1 cellular context compared by ENCODE assay signal in the genomic region with DNA sequence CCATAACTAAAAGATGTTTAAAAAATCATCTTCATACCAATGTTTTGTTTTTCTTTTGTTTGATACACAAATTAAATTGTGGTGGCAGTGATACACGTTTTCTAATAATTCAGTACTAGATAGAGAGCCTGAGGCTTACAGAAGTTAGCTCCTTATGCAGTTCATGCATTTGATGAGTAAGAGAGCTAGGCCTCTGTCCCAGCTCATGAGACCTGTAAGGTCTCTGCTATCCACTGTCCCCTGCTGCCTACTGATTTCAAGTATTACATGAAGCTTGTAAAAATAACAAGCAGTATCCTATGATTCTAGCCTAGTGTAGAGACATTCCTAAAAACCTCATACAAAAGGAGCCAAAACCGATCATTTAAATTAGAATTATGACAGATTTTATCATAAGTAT.
TF ChIP-seq lines count a peak whose summit lies in the region.

No MANE protein-coding gene starts in this region.

TF ChIP-seq in K562, 482 proteins besides CTCF, POLR2A, EP300 and RAD21:
- TF ChIP-seq, protein P1, sequence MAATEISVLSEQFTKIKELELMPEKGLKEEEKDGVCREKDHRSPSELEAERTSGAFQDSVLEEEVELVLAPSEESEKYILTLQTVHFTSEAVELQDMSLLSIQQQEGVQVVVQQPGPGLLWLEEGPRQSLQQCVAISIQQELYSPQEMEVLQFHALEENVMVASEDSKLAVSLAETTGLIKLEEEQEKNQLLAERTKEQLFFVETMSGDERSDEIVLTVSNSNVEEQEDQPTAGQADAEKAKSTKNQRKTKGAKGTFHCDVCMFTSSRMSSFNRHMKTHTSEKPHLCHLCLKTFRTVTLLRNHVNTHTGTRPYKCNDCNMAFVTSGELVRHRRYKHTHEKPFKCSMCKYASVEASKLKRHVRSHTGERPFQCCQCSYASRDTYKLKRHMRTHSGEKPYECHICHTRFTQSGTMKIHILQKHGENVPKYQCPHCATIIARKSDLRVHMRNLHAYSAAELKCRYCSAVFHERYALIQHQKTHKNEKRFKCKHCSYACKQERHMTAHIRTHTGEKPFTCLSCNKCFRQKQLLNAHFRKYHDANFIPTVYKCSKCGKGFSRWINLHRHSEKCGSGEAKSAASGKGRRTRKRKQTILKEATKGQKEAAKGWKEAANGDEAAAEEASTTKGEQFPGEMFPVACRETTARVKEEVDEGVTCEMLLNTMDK (IDR thresholded peaks at IDR 0.05; ENCODE audit: borderline replicate concordance, insufficient read depth, low read depth, low read length, poor library complexity, severe bottlenecking) = no peak
- no peak for TF ChIP-seq TCF7 (IDR thresholded peaks at IDR 0.05; ENCODE audit: borderline replicate concordance)
- no peak for TF ChIP-seq ZNF12 (CRISPR knock-in tag; IDR thresholded peaks at IDR 0.05)
- TF ChIP-seq, protein P2, sequence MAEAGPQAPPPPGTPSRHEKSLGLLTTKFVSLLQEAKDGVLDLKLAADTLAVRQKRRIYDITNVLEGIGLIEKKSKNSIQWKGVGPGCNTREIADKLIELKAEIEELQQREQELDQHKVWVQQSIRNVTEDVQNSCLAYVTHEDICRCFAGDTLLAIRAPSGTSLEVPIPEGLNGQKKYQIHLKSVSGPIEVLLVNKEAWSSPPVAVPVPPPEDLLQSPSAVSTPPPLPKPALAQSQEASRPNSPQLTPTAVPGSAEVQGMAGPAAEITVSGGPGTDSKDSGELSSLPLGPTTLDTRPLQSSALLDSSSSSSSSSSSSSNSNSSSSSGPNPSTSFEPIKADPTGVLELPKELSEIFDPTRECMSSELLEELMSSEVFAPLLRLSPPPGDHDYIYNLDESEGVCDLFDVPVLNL (CRISPR knock-in tag; IDR thresholded peaks at IDR 0.05; ENCODE audit: low read depth) = no peak
- TF ChIP-seq, protein P3, sequence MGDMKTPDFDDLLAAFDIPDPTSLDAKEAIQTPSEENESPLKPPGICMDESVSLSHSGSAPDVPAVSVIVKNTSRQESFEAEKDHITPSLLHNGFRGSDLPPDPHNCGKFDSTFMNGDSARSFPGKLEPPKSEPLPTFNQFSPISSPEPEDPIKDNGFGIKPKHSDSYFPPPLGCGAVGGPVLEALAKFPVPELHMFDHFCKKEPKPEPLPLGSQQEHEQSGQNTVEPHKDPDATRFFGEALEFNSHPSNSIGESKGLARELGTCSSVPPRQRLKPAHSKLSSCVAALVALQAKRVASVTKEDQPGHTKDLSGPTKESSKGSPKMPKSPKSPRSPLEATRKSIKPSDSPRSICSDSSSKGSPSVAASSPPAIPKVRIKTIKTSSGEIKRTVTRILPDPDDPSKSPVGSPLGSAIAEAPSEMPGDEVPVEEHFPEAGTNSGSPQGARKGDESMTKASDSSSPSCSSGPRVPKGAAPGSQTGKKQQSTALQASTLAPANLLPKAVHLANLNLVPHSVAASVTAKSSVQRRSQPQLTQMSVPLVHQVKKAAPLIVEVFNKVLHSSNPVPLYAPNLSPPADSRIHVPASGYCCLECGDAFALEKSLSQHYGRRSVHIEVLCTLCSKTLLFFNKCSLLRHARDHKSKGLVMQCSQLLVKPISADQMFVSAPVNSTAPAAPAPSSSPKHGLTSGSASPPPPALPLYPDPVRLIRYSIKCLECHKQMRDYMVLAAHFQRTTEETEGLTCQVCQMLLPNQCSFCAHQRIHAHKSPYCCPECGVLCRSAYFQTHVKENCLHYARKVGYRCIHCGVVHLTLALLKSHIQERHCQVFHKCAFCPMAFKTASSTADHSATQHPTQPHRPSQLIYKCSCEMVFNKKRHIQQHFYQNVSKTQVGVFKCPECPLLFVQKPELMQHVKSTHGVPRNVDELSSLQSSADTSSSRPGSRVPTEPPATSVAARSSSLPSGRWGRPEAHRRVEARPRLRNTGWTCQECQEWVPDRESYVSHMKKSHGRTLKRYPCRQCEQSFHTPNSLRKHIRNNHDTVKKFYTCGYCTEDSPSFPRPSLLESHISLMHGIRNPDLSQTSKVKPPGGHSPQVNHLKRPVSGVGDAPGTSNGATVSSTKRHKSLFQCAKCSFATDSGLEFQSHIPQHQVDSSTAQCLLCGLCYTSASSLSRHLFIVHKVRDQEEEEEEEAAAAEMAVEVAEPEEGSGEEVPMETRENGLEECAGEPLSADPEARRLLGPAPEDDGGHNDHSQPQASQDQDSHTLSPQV (IDR thresholded peaks at IDR 0.05) = no peak
- TF ChIP-seq ARNT (IDR thresholded peaks at IDR 0.05) = no peak
- no peak for TF ChIP-seq ZNF644 (tag; IDR thresholded peaks at IDR 0.05; ENCODE audit: low read depth)
- TF ChIP-seq EP400 (IDR thresholded peaks at IDR 0.05) = no peak
- no peak for TF ChIP-seq ZNF175 (CRISPR knock-in tag; IDR thresholded peaks at IDR 0.05; ENCODE audit: low read depth)
- TF ChIP-seq HNRNPUL1 (IDR thresholded peaks at IDR 0.05; ENCODE audit: low read length) = no peak
- TF ChIP-seq, protein P4, sequence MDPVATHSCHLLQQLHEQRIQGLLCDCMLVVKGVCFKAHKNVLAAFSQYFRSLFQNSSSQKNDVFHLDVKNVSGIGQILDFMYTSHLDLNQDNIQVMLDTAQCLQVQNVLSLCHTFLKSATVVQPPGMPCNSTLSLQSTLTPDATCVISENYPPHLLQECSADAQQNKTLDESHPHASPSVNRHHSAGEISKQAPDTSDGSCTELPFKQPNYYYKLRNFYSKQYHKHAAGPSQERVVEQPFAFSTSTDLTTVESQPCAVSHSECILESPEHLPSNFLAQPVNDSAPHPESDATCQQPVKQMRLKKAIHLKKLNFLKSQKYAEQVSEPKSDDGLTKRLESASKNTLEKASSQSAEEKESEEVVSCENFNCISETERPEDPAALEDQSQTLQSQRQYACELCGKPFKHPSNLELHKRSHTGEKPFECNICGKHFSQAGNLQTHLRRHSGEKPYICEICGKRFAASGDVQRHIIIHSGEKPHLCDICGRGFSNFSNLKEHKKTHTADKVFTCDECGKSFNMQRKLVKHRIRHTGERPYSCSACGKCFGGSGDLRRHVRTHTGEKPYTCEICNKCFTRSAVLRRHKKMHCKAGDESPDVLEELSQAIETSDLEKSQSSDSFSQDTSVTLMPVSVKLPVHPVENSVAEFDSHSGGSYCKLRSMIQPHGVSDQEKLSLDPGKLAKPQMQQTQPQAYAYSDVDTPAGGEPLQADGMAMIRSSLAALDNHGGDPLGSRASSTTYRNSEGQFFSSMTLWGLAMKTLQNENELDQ (CRISPR knock-in tag; IDR thresholded peaks at IDR 0.05; ENCODE audit: borderline replicate concordance) = no peak
